1 cellular context compared by ENCODE assay signal in the genomic region with DNA sequence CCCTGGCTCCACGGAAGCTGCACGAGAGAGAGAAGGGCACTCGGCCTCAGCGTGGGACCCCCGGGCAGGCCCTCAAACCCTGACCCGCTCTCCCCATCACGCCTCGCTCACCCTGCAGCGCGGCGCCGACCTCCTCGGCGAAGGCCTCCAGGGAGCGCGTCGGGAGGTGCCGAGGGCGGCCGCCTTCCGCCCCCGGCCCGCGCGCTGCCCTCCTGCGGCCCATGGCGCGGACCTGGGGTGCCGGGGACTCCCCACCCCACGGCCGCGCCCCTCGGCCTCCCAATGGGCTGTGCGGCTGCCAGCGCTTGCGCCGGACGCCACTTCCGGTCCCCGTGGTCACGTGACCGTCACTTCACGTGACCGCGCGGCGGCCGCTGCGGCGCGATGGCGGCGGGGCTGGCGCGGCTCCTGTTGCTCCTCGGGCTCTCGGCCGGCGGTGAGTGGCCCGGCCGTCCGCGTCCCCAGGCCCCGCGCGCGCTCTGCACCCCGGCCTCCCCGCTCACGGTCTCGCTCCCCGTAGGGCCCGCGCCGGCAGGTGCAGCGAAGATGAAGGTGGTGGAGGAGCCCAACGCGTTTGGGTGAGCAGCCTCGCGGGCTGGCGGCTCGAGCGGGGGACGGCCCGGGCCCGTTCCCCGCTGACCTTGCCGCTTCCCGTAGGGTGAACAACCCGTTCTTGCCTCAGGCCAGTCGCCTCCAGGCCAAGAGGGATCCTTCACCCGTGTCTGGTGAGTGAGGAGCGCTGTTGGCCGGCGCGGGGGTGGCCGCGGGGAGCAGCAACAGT.
TF ChIP-seq lines count a peak whose summit lies in the region.

A gene (plus strand): TSS at position 350 of the 781 bp plus-strand sequence. CDS start 35 bp downstream, at position 385.
A gene (minus strand): TSS at position 297 of the 781 bp plus-strand sequence. CDS start 74 bp downstream, at position 223.

TF ChIP-seq in HepG2, 621 proteins besides CTCF, POLR2A, EP300 and RAD21 (continued from another document and continues in another):
- TF ChIP-seq, protein P1, sequence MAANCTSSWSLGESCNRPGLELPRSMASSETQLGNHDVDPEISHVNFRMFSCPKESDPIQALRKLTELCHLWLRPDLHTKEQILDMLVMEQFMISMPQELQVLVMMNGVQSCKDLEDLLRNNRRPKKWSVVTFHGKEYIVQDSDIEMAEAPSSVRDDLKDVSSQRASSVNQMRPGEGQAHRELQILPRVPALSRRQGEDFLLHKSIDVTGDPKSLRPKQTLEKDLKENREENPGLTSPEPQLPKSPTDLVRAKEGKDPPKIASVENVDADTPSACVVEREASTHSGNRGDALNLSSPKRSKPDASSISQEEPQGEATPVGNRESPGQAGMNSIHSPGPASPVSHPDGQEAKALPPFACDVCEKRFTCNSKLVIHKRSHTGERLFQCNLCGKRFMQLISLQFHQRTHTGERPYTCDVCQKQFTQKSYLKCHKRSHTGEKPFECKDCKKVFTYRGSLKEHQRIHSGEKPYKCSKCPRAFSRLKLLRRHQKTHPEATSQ (CRISPR knock-in tag; IDR thresholded peaks at IDR 0.05; ENCODE audit: borderline replicate concordance) = no peak
- TF ChIP-seq, protein P2, sequence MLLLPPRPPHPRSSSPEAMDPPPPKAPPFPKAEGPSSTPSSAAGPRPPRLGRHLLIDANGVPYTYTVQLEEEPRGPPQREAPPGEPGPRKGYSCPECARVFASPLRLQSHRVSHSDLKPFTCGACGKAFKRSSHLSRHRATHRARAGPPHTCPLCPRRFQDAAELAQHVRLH (CRISPR knock-in tag; IDR thresholded peaks at IDR 0.05; ENCODE audit: borderline replicate concordance, low read depth) = no peak
- TF ChIP-seq ZNF567 (CRISPR knock-in tag; IDR thresholded peaks at IDR 0.05; ENCODE audit: borderline replicate concordance) = no peak; the same call in none of the 2 replicates
- TF ChIP-seq NONO (IDR thresholded peaks at IDR 0.05) = no peak
- TF ChIP-seq NONO (CRISPR knock-in tag; conservative IDR thresholded peaks at IDR 0.05) = peak; percentile 89
- TF ChIP-seq ZC3H4 (CRISPR knock-in tag; IDR thresholded peaks at IDR 0.05; ENCODE audit: borderline replicate concordance) = no peak
- TF ChIP-seq SMAD3 (CRISPR knock-in tag; IDR thresholded peaks at IDR 0.05) = no peak
- TF ChIP-seq ZNF766 (CRISPR knock-in tag; IDR thresholded peaks at IDR 0.05; ENCODE audit: borderline replicate concordance) = 0 out of 2 replicates have a peak, but pooled peaks have one; percentile 74
- TF ChIP-seq KLF6 (CRISPR knock-in tag; IDR thresholded peaks at IDR 0.05) = peak; percentile 86; the same call in 1 of the 2 replicates
- no peak; the same call in 1 of the 2 replicates for TF ChIP-seq SOX5 (CRISPR knock-in tag; IDR thresholded peaks at IDR 0.05; ENCODE audit: borderline replicate concordance)
- TF ChIP-seq, protein P3, sequence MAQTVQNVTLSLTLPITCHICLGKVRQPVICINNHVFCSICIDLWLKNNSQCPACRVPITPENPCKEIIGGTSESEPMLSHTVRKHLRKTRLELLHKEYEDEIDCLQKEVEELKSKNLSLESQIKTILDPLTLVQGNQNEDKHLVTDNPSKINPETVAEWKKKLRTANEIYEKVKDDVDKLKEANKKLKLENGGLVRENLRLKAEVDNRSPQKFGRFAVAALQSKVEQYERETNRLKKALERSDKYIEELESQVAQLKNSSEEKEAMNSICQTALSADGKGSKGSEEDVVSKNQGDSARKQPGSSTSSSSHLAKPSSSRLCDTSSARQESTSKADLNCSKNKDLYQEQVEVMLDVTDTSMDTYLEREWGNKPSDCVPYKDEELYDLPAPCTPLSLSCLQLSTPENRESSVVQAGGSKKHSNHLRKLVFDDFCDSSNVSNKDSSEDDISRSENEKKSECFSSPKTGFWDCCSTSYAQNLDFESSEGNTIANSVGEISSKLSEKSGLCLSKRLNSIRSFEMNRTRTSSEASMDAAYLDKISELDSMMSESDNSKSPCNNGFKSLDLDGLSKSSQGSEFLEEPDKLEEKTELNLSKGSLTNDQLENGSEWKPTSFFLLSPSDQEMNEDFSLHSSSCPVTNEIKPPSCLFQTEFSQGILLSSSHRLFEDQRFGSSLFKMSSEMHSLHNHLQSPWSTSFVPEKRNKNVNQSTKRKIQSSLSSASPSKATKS (CRISPR knock-in tag; IDR thresholded peaks at IDR 0.05) = no peak
- TF ChIP-seq, protein P4, sequence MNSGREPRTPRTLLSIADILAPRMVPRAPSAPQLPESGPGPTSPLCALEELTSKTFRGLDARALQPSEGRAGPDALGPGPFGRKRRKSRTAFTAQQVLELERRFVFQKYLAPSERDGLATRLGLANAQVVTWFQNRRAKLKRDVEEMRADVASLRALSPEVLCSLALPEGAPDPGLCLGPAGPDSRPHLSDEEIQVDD (CRISPR knock-in tag; IDR thresholded peaks at IDR 0.05; ENCODE audit: borderline replicate concordance) = no peak
- TF ChIP-seq, protein P5, sequence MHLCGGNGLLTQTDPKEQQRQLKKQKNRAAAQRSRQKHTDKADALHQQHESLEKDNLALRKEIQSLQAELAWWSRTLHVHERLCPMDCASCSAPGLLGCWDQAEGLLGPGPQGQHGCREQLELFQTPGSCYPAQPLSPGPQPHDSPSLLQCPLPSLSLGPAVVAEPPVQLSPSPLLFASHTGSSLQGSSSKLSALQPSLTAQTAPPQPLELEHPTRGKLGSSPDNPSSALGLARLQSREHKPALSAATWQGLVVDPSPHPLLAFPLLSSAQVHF (CRISPR knock-in tag; IDR thresholded peaks at IDR 0.05) = peak; percentile 83; the same call in 1 of the 2 replicates
- peak; percentile 87 for TF ChIP-seq SP4 (CRISPR knock-in tag; IDR thresholded peaks at IDR 0.05)
- TF ChIP-seq ZNF709 (CRISPR knock-in tag; IDR thresholded peaks at IDR 0.05) = no peak
- TF ChIP-seq FOXA3 (CRISPR knock-in tag; IDR thresholded peaks at IDR 0.05) = peak; percentile 55; the same call in 1 of the 2 replicates
- peak; percentile 71; the same call in 1 of the 2 replicates for TF ChIP-seq ZNF546 (CRISPR knock-in tag; conservative IDR thresholded peaks at IDR 0.05)
- TF ChIP-seq ZNF777 (CRISPR knock-in tag; IDR thresholded peaks at IDR 0.05) = no peak; the same call in 1 of the 2 replicates
- TF ChIP-seq ZNF678 (CRISPR knock-in tag; IDR thresholded peaks at IDR 0.05) = no peak
- no peak for TF ChIP-seq ZSCAN12 (CRISPR knock-in tag; IDR thresholded peaks at IDR 0.05)
- TF ChIP-seq, protein P6, sequence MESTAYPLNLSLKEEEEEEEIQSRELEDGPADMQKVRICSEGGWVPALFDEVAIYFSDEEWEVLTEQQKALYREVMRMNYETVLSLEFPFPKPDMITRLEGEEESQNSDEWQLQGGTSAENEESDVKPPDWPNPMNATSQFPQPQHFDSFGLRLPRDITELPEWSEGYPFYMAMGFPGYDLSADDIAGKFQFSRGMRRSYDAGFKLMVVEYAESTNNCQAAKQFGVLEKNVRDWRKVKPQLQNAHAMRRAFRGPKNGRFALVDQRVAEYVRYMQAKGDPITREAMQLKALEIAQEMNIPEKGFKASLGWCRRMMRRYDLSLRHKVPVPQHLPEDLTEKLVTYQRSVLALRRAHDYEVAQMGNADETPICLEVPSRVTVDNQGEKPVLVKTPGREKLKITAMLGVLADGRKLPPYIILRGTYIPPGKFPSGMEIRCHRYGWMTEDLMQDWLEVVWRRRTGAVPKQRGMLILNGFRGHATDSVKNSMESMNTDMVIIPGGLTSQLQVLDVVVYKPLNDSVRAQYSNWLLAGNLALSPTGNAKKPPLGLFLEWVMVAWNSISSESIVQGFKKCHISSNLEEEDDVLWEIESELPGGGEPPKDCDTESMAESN (CRISPR knock-in tag; conservative IDR thresholded peaks at IDR 0.05) = no peak; the same call in 1 of the 2 replicates
- TF ChIP-seq, protein P7, sequence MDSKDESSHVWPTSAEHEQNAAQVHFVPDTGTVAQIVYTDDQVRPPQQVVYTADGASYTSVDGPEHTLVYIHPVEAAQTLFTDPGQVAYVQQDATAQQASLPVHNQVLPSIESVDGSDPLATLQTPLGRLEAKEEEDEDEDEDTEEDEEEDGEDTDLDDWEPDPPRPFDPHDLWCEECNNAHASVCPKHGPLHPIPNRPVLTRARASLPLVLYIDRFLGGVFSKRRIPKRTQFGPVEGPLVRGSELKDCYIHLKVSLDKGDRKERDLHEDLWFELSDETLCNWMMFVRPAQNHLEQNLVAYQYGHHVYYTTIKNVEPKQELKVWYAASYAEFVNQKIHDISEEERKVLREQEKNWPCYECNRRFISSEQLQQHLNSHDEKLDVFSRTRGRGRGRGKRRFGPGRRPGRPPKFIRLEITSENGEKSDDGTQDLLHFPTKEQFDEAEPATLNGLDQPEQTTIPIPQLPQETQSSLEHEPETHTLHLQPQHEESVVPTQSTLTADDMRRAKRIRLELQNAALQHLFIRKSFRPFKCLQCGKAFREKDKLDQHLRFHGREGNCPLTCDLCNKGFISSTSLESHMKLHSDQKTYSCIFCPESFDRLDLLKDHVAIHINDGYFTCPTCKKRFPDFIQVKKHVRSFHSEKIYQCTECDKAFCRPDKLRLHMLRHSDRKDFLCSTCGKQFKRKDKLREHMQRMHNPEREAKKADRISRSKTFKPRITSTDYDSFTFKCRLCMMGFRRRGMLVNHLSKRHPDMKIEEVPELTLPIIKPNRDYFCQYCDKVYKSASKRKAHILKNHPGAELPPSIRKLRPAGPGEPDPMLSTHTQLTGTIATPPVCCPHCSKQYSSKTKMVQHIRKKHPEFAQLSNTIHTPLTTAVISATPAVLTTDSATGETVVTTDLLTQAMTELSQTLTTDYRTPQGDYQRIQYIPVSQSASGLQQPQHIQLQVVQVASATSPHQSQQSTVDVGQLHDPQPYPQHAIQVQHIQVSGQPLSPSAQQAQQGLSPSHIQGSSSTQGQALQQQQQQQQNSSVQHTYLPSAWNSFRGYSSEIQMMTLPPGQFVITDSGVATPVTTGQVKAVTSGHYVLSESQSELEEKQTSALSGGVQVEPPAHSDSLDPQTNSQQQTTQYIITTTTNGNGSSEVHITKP (CRISPR knock-in tag; IDR thresholded peaks at IDR 0.05; ENCODE audit: low read depth) = no peak
- no peak for TF ChIP-seq ZNF30 (CRISPR knock-in tag; IDR thresholded peaks at IDR 0.05)
- 0 out of 2 replicates have a peak, but pooled peaks have one; percentile 37 for TF ChIP-seq ISL2 (CRISPR knock-in tag; IDR thresholded peaks at IDR 0.05)
- TF ChIP-seq, protein P8, sequence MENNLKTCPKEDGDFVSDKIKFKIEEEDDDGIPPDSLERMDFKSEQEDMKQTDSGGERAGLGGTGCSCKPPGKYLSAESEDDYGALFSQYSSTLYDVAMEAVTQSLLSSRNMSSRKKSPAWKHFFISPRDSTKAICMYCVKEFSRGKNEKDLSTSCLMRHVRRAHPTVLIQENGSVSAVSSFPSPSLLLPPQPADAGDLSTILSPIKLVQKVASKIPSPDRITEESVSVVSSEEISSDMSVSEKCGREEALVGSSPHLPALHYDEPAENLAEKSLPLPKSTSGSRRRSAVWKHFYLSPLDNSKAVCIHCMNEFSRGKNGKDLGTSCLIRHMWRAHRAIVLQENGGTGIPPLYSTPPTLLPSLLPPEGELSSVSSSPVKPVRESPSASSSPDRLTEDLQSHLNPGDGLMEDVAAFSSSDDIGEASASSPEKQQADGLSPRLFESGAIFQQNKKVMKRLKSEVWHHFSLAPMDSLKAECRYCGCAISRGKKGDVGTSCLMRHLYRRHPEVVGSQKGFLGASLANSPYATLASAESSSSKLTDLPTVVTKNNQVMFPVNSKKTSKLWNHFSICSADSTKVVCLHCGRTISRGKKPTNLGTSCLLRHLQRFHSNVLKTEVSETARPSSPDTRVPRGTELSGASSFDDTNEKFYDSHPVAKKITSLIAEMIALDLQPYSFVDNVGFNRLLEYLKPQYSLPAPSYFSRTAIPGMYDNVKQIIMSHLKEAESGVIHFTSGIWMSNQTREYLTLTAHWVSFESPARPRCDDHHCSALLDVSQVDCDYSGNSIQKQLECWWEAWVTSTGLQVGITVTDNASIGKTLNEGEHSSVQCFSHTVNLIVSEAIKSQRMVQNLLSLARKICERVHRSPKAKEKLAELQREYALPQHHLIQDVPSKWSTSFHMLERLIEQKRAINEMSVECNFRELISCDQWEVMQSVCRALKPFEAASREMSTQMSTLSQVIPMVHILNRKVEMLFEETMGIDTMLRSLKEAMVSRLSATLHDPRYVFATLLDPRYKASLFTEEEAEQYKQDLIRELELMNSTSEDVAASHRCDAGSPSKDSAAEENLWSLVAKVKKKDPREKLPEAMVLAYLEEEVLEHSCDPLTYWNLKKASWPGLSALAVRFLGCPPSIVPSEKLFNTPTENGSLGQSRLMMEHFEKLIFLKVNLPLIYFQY (CRISPR knock-in tag; IDR thresholded peaks at IDR 0.05; ENCODE audit: borderline replicate concordance) = no peak
- TF ChIP-seq, protein P9, sequence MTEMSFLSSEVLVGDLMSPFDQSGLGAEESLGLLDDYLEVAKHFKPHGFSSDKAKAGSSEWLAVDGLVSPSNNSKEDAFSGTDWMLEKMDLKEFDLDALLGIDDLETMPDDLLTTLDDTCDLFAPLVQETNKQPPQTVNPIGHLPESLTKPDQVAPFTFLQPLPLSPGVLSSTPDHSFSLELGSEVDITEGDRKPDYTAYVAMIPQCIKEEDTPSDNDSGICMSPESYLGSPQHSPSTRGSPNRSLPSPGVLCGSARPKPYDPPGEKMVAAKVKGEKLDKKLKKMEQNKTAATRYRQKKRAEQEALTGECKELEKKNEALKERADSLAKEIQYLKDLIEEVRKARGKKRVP (CRISPR knock-in tag; IDR thresholded peaks at IDR 0.05) = no peak
- TF ChIP-seq MAFK (conservative IDR thresholded peaks at IDR 0.05 in 1 of 2, IDR thresholded peaks at IDR 0.05 in 1 of 2; ENCODE audit: low read length in 2 of 2) = peak in 1 of 2 experiments; percentile 60; a peak in 1 of 4 replicates
- TF ChIP-seq SP5 (CRISPR knock-in tag; IDR thresholded peaks at IDR 0.05; ENCODE audit: borderline replicate concordance, low read depth) = no peak
- no peak for TF ChIP-seq ARHGAP35 (CRISPR knock-in tag; IDR thresholded peaks at IDR 0.05; ENCODE audit: borderline replicate concordance)
- TF ChIP-seq KLF13 (CRISPR knock-in tag; IDR thresholded peaks at IDR 0.05) = no peak
- TF ChIP-seq CHD2 (IDR thresholded peaks at IDR 0.05; ENCODE audit: low read depth, low read length) = no peak
- no peak for TF ChIP-seq NFATC3 (CRISPR knock-in tag; IDR thresholded peaks at IDR 0.05)
- TF ChIP-seq, protein P10, sequence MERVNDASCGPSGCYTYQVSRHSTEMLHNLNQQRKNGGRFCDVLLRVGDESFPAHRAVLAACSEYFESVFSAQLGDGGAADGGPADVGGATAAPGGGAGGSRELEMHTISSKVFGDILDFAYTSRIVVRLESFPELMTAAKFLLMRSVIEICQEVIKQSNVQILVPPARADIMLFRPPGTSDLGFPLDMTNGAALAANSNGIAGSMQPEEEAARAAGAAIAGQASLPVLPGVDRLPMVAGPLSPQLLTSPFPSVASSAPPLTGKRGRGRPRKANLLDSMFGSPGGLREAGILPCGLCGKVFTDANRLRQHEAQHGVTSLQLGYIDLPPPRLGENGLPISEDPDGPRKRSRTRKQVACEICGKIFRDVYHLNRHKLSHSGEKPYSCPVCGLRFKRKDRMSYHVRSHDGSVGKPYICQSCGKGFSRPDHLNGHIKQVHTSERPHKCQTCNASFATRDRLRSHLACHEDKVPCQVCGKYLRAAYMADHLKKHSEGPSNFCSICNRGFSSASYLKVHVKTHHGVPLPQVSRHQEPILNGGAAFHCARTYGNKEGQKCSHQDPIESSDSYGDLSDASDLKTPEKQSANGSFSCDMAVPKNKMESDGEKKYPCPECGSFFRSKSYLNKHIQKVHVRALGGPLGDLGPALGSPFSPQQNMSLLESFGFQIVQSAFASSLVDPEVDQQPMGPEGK (CRISPR knock-in tag; IDR thresholded peaks at IDR 0.05) = peak; percentile 53; the same call in 1 of the 2 replicates
- peak; percentile 23 for TF ChIP-seq ATF7-NPFF (CRISPR knock-in tag; IDR thresholded peaks at IDR 0.05; ENCODE audit: low read depth)
- TF ChIP-seq SALL1 (CRISPR knock-in tag; IDR thresholded peaks at IDR 0.05) = peak; percentile 70
- no peak; the same call in 1 of the 2 replicates for TF ChIP-seq ZNF558 (CRISPR knock-in tag; IDR thresholded peaks at IDR 0.05; ENCODE audit: borderline replicate concordance)
- no peak for TF ChIP-seq MTA3 (CRISPR knock-in tag; IDR thresholded peaks at IDR 0.05)
